Comparison of ENCODE assay signal across 17 cellular contexts in genomic region chr14:103634156-103634555, GRCh38. TPM values are rescaled to one million over a fixed set of nuclear protein-coding genes. Genes with fewer than 3 reads are reported as not detected.
DNase-seq lines count a peak whose midpoint lies in the region; ATAC-seq and TF ChIP-seq lines count a peak whose summit lies in the region.
"Had no signal": no experiment of that assay in that cellular context is flagged by ENCODE, and none has a peak within 500 bp of the region (broad histone marks: within the 10 kb centered on the region; RNA-seq: fewer than 3 reads in every experiment).

No MANE protein-coding gene starts in this region.

- H2BK15ac ChIP-seq in mesendoderm (replicated peaks; ENCODE audit: low read depth), result no peak overlapping the region

- H3K23ac ChIP-seq in mesendoderm (ENCODE audit: low read length), result no peak overlapping the region

- H3K4me3 ChIP-seq in breast epithelium, result no peak overlapping the region
- no peak overlapping the region for H3K4me3 ChIP-seq in mesendoderm (ENCODE audit: low read length)
- H3K4me3 ChIP-seq: MG63, prostate gland had no signal

- no peak for TF ChIP-seq CTCF in MCF 10A (IDR thresholded peaks at IDR 0.05; ENCODE audit: unreplicated experiment)
- no peak for TF ChIP-seq CTCF in breast epithelium (IDR thresholded peaks at IDR 0.05)
- TF ChIP-seq CTCF in WTC11 (IDR thresholded peaks at IDR 0.05), result no peak
- no peak for TF ChIP-seq CTCF in type B pancreatic cell (conservative IDR thresholded peaks at IDR 0.05)
- no peak for TF ChIP-seq CTCF in CD14-positive monocyte (IDR thresholded peaks at IDR 0.05)

- H3K9me3 Mint-ChIP-seq in MCF 10A (ENCODE audit: unreplicated experiment), result no peaks in the 10 kb centered on the region
- H3K9me3 Mint-ChIP-seq in WTC11, result no peaks in the 10 kb centered on the region
- H3K9me3 Mint-ChIP-seq in type B pancreatic cell, result no peaks in the 10 kb centered on the region
- no peaks in the 10 kb centered on the region for H3K9me3 Mint-ChIP-seq in CD14-positive monocyte
- H3K9me3 Mint-ChIP-seq: dendritic cell treated with granulocyte-macrophage colony-stimulating factor and Interleukin-4, amounts not matched to agents 40 ng/mL and 50 ng/mL, for 4 days had no signal

- no peak overlapping the region for H3K18ac ChIP-seq in mesendoderm (ENCODE audit: low read length)

- no peak overlapping the region for H4K8ac ChIP-seq in mesendoderm (ENCODE audit: low read depth, low read length)

- H2AK5ac ChIP-seq in mesendoderm (ENCODE audit: low read length), result no peak overlapping the region

- intact Hi-C loops in MCF 10A (cut with micrococcal nuclease), result no loop called here
- intact Hi-C loops in breast epithelium (cut with DNase I; ENCODE audit: low total_unique reads), result no loop called here
- intact Hi-C loops in CD14-positive monocyte (cut with micrococcal nuclease), result no loop called here

- H3K9ac ChIP-seq in mesendoderm (ENCODE audit: low read length), result no peak overlapping the region

- peak overlapping the region; percentile 40 for H3K27ac Mint-ChIP-seq in MCF 10A (ENCODE audit: low read depth, unreplicated experiment)
- peak overlapping the region; percentile 87 for H3K27ac Mint-ChIP-seq in WTC11
- peak overlapping the region; percentile 41 for H3K27ac Mint-ChIP-seq in type B pancreatic cell
- H3K27ac Mint-ChIP-seq in CD14-positive monocyte, result peak overlapping the region in 3 of 7 donors; percentile 15 to 78 (median 23)
- H3K27ac Mint-ChIP-seq: dendritic cell treated with granulocyte-macrophage colony-stimulating factor and Interleukin-4, amounts not matched to agents 40 ng/mL and 50 ng/mL, for 4 days had no signal

- H3K4me3 Mint-ChIP-seq in MCF 10A (ENCODE audit: unreplicated experiment) (no peak overlapping the region), WTC11 (no peak overlapping the region), type B pancreatic cell (no peak overlapping the region), CD14-positive monocyte (no peak overlapping the region)
- H3K4me3 Mint-ChIP-seq: dendritic cell treated with granulocyte-macrophage colony-stimulating factor and Interleukin-4, amounts not matched to agents 40 ng/mL and 50 ng/mL, for 4 days had no signal

- no CpG with 5 or more reads among the region's 4 CpGs for WGBS in mesendoderm (ENCODE audit: extremely low coverage, insufficient coverage, low lambda C conversion rate)

- H3K79me2 ChIP-seq in mesendoderm (ENCODE audit: control insufficient read depth, insufficient read depth, low read length), result peaks cover 85% of the 10 kb centered on the region

- peaks cover 56% of the 10 kb centered on the region for H3K36me3 Mint-ChIP-seq in MCF 10A (ENCODE audit: insufficient read depth, unreplicated experiment)
- H3K36me3 Mint-ChIP-seq in WTC11, result no peaks in the 10 kb centered on the region; the same call in 1 of the 2 replicates
- H3K36me3 Mint-ChIP-seq in type B pancreatic cell, result peaks cover 24% of the 10 kb centered on the region
- H3K36me3 Mint-ChIP-seq in CD14-positive monocyte, result peaks cover 18 to 52% of the 10 kb centered on the region in 2 donors

- peaks cover 0 to 7% of the 10 kb centered on the region in 2 donors for H3K4me1 ChIP-seq in breast epithelium
- H3K4me1 ChIP-seq in mesendoderm (ENCODE audit: control insufficient read depth, low read depth, low read length), result peaks cover 4% of the 10 kb centered on the region

- no peak for TF ChIP-seq POLR2A in breast epithelium (IDR thresholded peaks at IDR 0.05)

- H3K4me1 Mint-ChIP-seq in MCF 10A (ENCODE audit: insufficient read depth, unreplicated experiment), result peaks cover 23% of the 10 kb centered on the region
- peaks cover 21% of the 10 kb centered on the region for H3K4me1 Mint-ChIP-seq in WTC11
- H3K4me1 Mint-ChIP-seq in type B pancreatic cell (ENCODE audit: unreplicated experiment), result peaks cover 25% of the 10 kb centered on the region
- H3K4me1 Mint-ChIP-seq in CD14-positive monocyte, result peaks cover 44% of the 10 kb centered on the region

- POLR2A ChIA-PET in MCF 10A (lab: Yijun Ruan, JAX), result interaction anchor here (0.7 kb wide), 1 partner anchor 610 kb away, joined by 3 read pairs; no protein-coding TSS in a partner anchor
- POLR2A ChIA-PET in WTC11 (lab: Charles Lee), result no interaction called here

- no peak overlapping the region for H4K5ac ChIP-seq in mesendoderm (ENCODE audit: low read length)

- ATAC-seq in WTC11, result no peak

- H3K79me1 ChIP-seq in mesendoderm (ENCODE audit: low read length), result peaks cover 10% of the 10 kb centered on the region

- H3K27me3 Mint-ChIP-seq in MCF 10A (ENCODE audit: insufficient read depth, unreplicated experiment), result no peaks in the 10 kb centered on the region
- H3K27me3 Mint-ChIP-seq in WTC11 (ENCODE audit: low read depth), result no peaks in the 10 kb centered on the region
- no peaks in the 10 kb centered on the region for H3K27me3 Mint-ChIP-seq in type B pancreatic cell
- no peaks in the 10 kb centered on the region for H3K27me3 Mint-ChIP-seq in CD14-positive monocyte (ENCODE audit: low read depth in 3 of 3)
- H3K27me3 Mint-ChIP-seq: dendritic cell treated with granulocyte-macrophage colony-stimulating factor and Interleukin-4, amounts not matched to agents 40 ng/mL and 50 ng/mL, for 4 days had no signal

- H3K56ac ChIP-seq in mesendoderm (ENCODE audit: low read length), result peak overlapping the region; percentile 34

- H3K36me3 ChIP-seq in breast epithelium (no peaks in the 10 kb centered on the region), mesendoderm (ENCODE audit: control insufficient read depth, insufficient read depth, low read length) (no peaks in the 10 kb centered on the region)
- H3K36me3 ChIP-seq: prostate gland had no signal

- DNase-seq in MCF 10A (ENCODE audit: unreplicated experiment), result no peak
- no peak for DNase-seq in breast epithelium (ENCODE audit: low spot score in 2 of 2)
- no peak for DNase-seq in WTC11 (ENCODE audit: low spot score)
- no peak for DNase-seq in mesendoderm
- no peak for DNase-seq in type B pancreatic cell (ENCODE audit: extremely low spot score, unreplicated experiment)
- DNase-seq in NCI-H526 treated with DMSO at 0.1 percent for 48 hours (lab: John Stamatoyannopoulos, UW), result no peak
- DNase-seq in CD14-positive monocyte (ENCODE audit: low spot score), result no peak
- DNase-seq in stimulated activated CD4-positive, alpha-beta T cell treated with anti-CD3 and anti-CD28 coated beads, Interleukin-4, amount 100 ng/mL, for 1 hour, result no peak
- DNase-seq: DMS 273 treated with DMSO at 0.1 percent for 48 hours; hippocampal formation; MG63; NCI-H2029 treated with DMSO at 0.1 percent for 48 hours; NCI-H774; stimulated activated CD4-positive, alpha-beta T cell treated with anti-CD3 and anti-CD28 coated beads, Interleukin-15, amount 100 ng/mL, for 24 hours; T-helper 2 cell had no signal

- no peak overlapping the region for H2BK120ac ChIP-seq in mesendoderm (ENCODE audit: low read depth, low read length)

- H3K9me3 ChIP-seq in breast epithelium, result no peaks in the 10 kb centered on the region
- H3K9me3 ChIP-seq: MG63, prostate gland had no signal

- H2BK5ac ChIP-seq in mesendoderm (ENCODE audit: low read length), result no peak overlapping the region

- no peak overlapping the region for H3K27ac ChIP-seq in breast epithelium
- no peak overlapping the region for H3K27ac ChIP-seq in mesendoderm (ENCODE audit: low read depth, low read length)
- H3K27ac ChIP-seq: prostate gland had no signal

- CTCF ChIA-PET in MCF 10A (lab: Yijun Ruan, JAX), result no interaction called here
- CTCF ChIA-PET in WTC11 (lab: Charles Lee), result no interaction called here

- no peak overlapping the region for H3K4me2 ChIP-seq in mesendoderm (ENCODE audit: low read length)

- BruUV-seq in MCF 10A (replicated peaks; lab: Mats Ljungman, UMichigan), result no TSS peak

- H3K27me3 ChIP-seq in breast epithelium (no peaks in the 10 kb centered on the region), mesendoderm (ENCODE audit: insufficient read depth, low read length, poor library complexity) (no peaks in the 10 kb centered on the region)
- H3K27me3 ChIP-seq: MG63 had no signal

- no peak overlapping the region for H3K4ac ChIP-seq in mesendoderm (ENCODE audit: low read depth, low read length)

TF ChIP-seq in WTC11, 78 proteins besides CTCF, POLR2A, EP300 and RAD21 (continues in another document):
- TF ChIP-seq TP53 (CRISPR knock-in tag; IDR thresholded peaks at IDR 0.05) (no peak), ZNF281 (CRISPR knock-in tag; IDR thresholded peaks at IDR 0.05) (no peak), ETV6 (CRISPR knock-in tag; IDR thresholded peaks at IDR 0.05) (no peak), ZSCAN18 (CRISPR knock-in tag; IDR thresholded peaks at IDR 0.05) (no peak)

RNA-seq across cellular contexts. Expression of gene KLC1, which starts 5.1 kb away (rescaled TPM):
- total RNA-seq in MCF 10A (2022) (216 and 220 TPM in 2 replicates), breast epithelium (100 to 1,000 TPM; 222 to 275 (median 253) TPM), WTC11 (2021) (134 to 171 TPM (median 147 TPM) in 3 replicates), type B pancreatic cell (ENCODE audit: low replicate concordance) (125 and 145 TPM in 2 replicates)
- 73.1 TPM for polyA plus RNA-seq in mesendoderm (2013, experiment 1 of 2)
- 71.9 TPM for polyA plus RNA-seq in mesendoderm (2013, experiment 2 of 2)
- 10 to 100 TPM; 41.5 to 46.6 TPM for polyA plus RNA-seq in CD14-positive monocyte
